Comparison of ENCODE assay signal across 8 cellular contexts in the genomic region with DNA sequence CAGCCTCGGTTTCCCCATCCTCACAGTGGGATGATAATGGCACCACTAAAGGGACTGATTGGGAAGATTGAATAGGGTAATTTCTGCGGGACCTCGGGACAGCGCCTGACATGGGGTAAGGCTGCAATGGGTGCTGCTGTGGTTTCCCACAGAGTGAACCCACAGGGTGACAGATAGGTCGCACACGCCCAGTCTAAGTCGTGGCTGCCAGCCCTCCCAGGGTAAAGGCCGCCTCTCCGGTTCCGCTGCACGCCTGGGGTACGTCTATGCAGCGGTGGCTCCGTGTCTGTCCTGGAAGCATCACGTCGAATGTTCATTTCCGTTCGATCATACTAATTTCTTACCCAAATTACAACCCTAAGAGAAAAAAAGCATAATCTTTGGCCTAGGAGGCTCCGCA. TPM values are rescaled to one million over a fixed set of nuclear protein-coding genes. Genes with fewer than 3 reads are reported as not detected.
A peak's percentile ranks its signal among the peaks of the same experiment; 100 is the strongest.
DNase-seq lines count a peak whose midpoint lies in the region; ATAC-seq, FAIRE-seq and TF ChIP-seq lines count a peak whose summit lies in the region.

No MANE protein-coding gene starts in this region.

- H3K27ac ChIP-seq in keratinocyte (ENCODE audit: control insufficient read depth, insufficient read depth, low read length) (no peak overlapping the region), subcutaneous abdominal adipose tissue (ENCODE audit: low read depth, low read length) (no peak overlapping the region)

- H3K4me3 ChIP-seq in keratinocyte (ENCODE audit: control insufficient read depth in 2 of 3, extremely low read depth in 1 of 3, insufficient read depth in 2 of 3, low read depth in 1 of 3, low read length in 3 of 3) (peak overlapping the region in 2 of 3 experiments; percentile 20 to 62), subcutaneous abdominal adipose tissue (ENCODE audit: low read depth in 1 of 5, low read length in 5 of 5) (peak overlapping the region; percentile 13 to 58 (median 54))

- H3K4me1 ChIP-seq in keratinocyte (ENCODE audit: control insufficient read depth, extremely low read depth, insufficient read depth, low read length) = peaks cover 20% of the 10 kb centered on the region
- peaks cover 3 to 34% (median 31%) of the 10 kb centered on the region in 5 donors for H3K4me1 ChIP-seq in subcutaneous abdominal adipose tissue (ENCODE audit: control insufficient read depth in 5 of 5, insufficient read depth in 5 of 5, low read length in 5 of 5)

- intact Hi-C loops in activated CD4-positive, alpha-beta T cell treated with anti-CD3 and anti-CD28 coated beads, Interleukin-2, amount 10 ng/mL, durations not matched to agents 24 days and 14 days (cut with micrococcal nuclease) = loop anchor here (1.0 to 5.0 kb wide), 6 partner anchors 97 to 612 kb away; no protein-coding TSS in a partner anchor
- intact Hi-C loops in activated T-helper 1 cell treated with anti-CD3 and anti-CD28 coated beads, Interleukin-12 subunit alpha, Interleukin-12 subunit beta, Interleukin-2, Interleukin-4 antibody, amounts not matched to agents 30 ng/mL and 10 ng/mL and 1 ng/mL, durations not matched to agents 14 hours and 24 hours and 36 hours (cut with micrococcal nuclease) = loop anchor here (1.0 to 5.0 kb wide), 6 partner anchors 77 to 562 kb away; no protein-coding TSS in a partner anchor

- DNase-seq in activated CD4-positive, alpha-beta T cell treated with anti-CD3 and anti-CD28 coated beads, Interleukin-2, amount 10 ng/mL, durations not matched to agents 24 days and 14 days = peak; percentile 68
- no peak for DNase-seq in activated CD4-positive, alpha-beta T cell treated with anti-CD3 and anti-CD28 coated beads, Interleukin-2, amount 50 U/mL, for 1 hour
- DNase-seq in activated T-helper 1 cell treated with anti-CD3 and anti-CD28 coated beads, Interleukin-12 subunit alpha, Interleukin-12 subunit beta, Interleukin-2, Interleukin-4 antibody, amounts not matched to agents 30 ng/mL and 10 ng/mL and 1 ng/mL, durations not matched to agents 14 hours and 24 hours and 36 hours (ENCODE audit: low spot score) = no peak
- DNase-seq in keratinocyte (ENCODE audit: low read depth, low spot score) (no peak), globus pallidus (ENCODE audit: low spot score) (no peak)

- H4K20me1 ChIP-seq in keratinocyte (ENCODE audit: control insufficient read depth, extremely low read depth, insufficient read depth, low read length) = no peaks in the 10 kb centered on the region

- H3K79me2 ChIP-seq in keratinocyte (ENCODE audit: control insufficient read depth, insufficient read depth, low read length) = peaks cover 5% of the 10 kb centered on the region

- no peak for ATAC-seq in HG03432 (IDR thresholded peaks at IDR 0.05; ENCODE audit: unreplicated experiment)
- ATAC-seq in GM18498 (IDR thresholded peaks at IDR 0.05; ENCODE audit: unreplicated experiment) = no peak

- dilution Hi-C loops in keratinocyte (cut with MboI; ENCODE audit: extremely low pct_ligation_motif_present, low sequenced_read_pairs) = no loop called here

- no peaks in the 10 kb centered on the region for H3K9me3 ChIP-seq in keratinocyte (ENCODE audit: control insufficient read depth, low read depth, low read length)
- no peaks in the 10 kb centered on the region for H3K9me3 ChIP-seq in subcutaneous abdominal adipose tissue (ENCODE audit: control insufficient read depth in 5 of 5, low read length in 5 of 5)

- H3K9me1 ChIP-seq in keratinocyte (ENCODE audit: control insufficient read depth, extremely low read depth, insufficient read depth, low read length) = no peaks in the 10 kb centered on the region

- no peak for FAIRE-seq in keratinocyte (lab: Jason Lieb, UNC)

- no peak overlapping the region for H3K9ac ChIP-seq in keratinocyte (ENCODE audit: control insufficient read depth, extremely low read depth, insufficient read depth, low read length)
- peak overlapping the region in 3 of 5 donors; percentile 30 to 39 (median 35) for H3K9ac ChIP-seq in subcutaneous abdominal adipose tissue (ENCODE audit: low read length in 5 of 5)

- H3K4me1 Mint-ChIP-seq in activated CD4-positive, alpha-beta T cell treated with anti-CD3 and anti-CD28 coated beads, Interleukin-2, amount 10 ng/mL, durations not matched to agents 24 days and 14 days = peaks cover 28% of the 10 kb centered on the region
- H3K4me1 Mint-ChIP-seq in activated T-helper 1 cell treated with anti-CD3 and anti-CD28 coated beads, Interleukin-12 subunit alpha, Interleukin-12 subunit beta, Interleukin-2, Interleukin-4 antibody, amounts not matched to agents 30 ng/mL and 10 ng/mL and 1 ng/mL, durations not matched to agents 14 hours and 24 hours and 36 hours (ENCODE audit: low read depth) = peaks cover 34% of the 10 kb centered on the region

- peaks cover 40% of the 10 kb centered on the region for H3K27me3 ChIP-seq in keratinocyte (ENCODE audit: control insufficient read depth, extremely low read depth, insufficient read depth, low read length)
- H3K27me3 ChIP-seq in subcutaneous abdominal adipose tissue (ENCODE audit: control insufficient read depth in 5 of 5, insufficient read depth in 4 of 5, low read length in 5 of 5) = peaks cover 36 to 59% (median 46%) of the 10 kb centered on the region in 5 donors

- no peak overlapping the region for H3K27ac Mint-ChIP-seq in activated CD4-positive, alpha-beta T cell treated with anti-CD3 and anti-CD28 coated beads, Interleukin-2, amount 10 ng/mL, durations not matched to agents 24 days and 14 days
- H3K27ac Mint-ChIP-seq in activated T-helper 1 cell treated with anti-CD3 and anti-CD28 coated beads, Interleukin-12 subunit alpha, Interleukin-12 subunit beta, Interleukin-2, Interleukin-4 antibody, amounts not matched to agents 30 ng/mL and 10 ng/mL and 1 ng/mL, durations not matched to agents 14 hours and 24 hours and 36 hours = peak overlapping the region; percentile 31

- no peaks in the 10 kb centered on the region for H3K36me3 Mint-ChIP-seq in activated CD4-positive, alpha-beta T cell treated with anti-CD3 and anti-CD28 coated beads, Interleukin-2, amount 10 ng/mL, durations not matched to agents 24 days and 14 days (ENCODE audit: low read depth)
- peaks cover 2% of the 10 kb centered on the region for H3K36me3 Mint-ChIP-seq in activated T-helper 1 cell treated with anti-CD3 and anti-CD28 coated beads, Interleukin-12 subunit alpha, Interleukin-12 subunit beta, Interleukin-2, Interleukin-4 antibody, amounts not matched to agents 30 ng/mL and 10 ng/mL and 1 ng/mL, durations not matched to agents 14 hours and 24 hours and 36 hours (ENCODE audit: low read depth)

- no peaks in the 10 kb centered on the region for H3K36me3 ChIP-seq in keratinocyte (ENCODE audit: control insufficient read depth in 2 of 2, extremely low read depth in 1 of 2, insufficient read depth in 2 of 2, low read length in 2 of 2)
- H3K36me3 ChIP-seq in subcutaneous abdominal adipose tissue (ENCODE audit: control insufficient read depth in 5 of 5, insufficient read depth in 5 of 5, low read length in 5 of 5) = no peaks in the 10 kb centered on the region

- H2AFZ ChIP-seq in keratinocyte (ENCODE audit: control insufficient read depth, low read length) = no peak overlapping the region

- H3K4me3 Mint-ChIP-seq in activated CD4-positive, alpha-beta T cell treated with anti-CD3 and anti-CD28 coated beads, Interleukin-2, amount 10 ng/mL, durations not matched to agents 24 days and 14 days = peak overlapping the region; percentile 62
- H3K4me3 Mint-ChIP-seq in activated T-helper 1 cell treated with anti-CD3 and anti-CD28 coated beads, Interleukin-12 subunit alpha, Interleukin-12 subunit beta, Interleukin-2, Interleukin-4 antibody, amounts not matched to agents 30 ng/mL and 10 ng/mL and 1 ng/mL, durations not matched to agents 14 hours and 24 hours and 36 hours = peak overlapping the region; percentile 56

- no peak for TF ChIP-seq CTCF in keratinocyte (optimal IDR thresholded peaks at IDR 0.05 in 1 of 3, IDR thresholded peaks at IDR 0.05 in 1 of 3, conservative IDR thresholded peaks at IDR 0.05 in 1 of 3; ENCODE audit: extremely low read depth in 1 of 3, insufficient read depth in 2 of 3, low read length in 3 of 3)

- H3K27me3 Mint-ChIP-seq in activated CD4-positive, alpha-beta T cell treated with anti-CD3 and anti-CD28 coated beads, Interleukin-2, amount 10 ng/mL, durations not matched to agents 24 days and 14 days = peaks cover 60% of the 10 kb centered on the region
- H3K27me3 Mint-ChIP-seq in activated T-helper 1 cell treated with anti-CD3 and anti-CD28 coated beads, Interleukin-12 subunit alpha, Interleukin-12 subunit beta, Interleukin-2, Interleukin-4 antibody, amounts not matched to agents 30 ng/mL and 10 ng/mL and 1 ng/mL, durations not matched to agents 14 hours and 24 hours and 36 hours (ENCODE audit: insufficient read depth) = peaks cover 51% of the 10 kb centered on the region

- H3K9me3 Mint-ChIP-seq in activated CD4-positive, alpha-beta T cell treated with anti-CD3 and anti-CD28 coated beads, Interleukin-2, amount 10 ng/mL, durations not matched to agents 24 days and 14 days = no peaks in the 10 kb centered on the region
- H3K9me3 Mint-ChIP-seq in activated T-helper 1 cell treated with anti-CD3 and anti-CD28 coated beads, Interleukin-12 subunit alpha, Interleukin-12 subunit beta, Interleukin-2, Interleukin-4 antibody, amounts not matched to agents 30 ng/mL and 10 ng/mL and 1 ng/mL, durations not matched to agents 14 hours and 24 hours and 36 hours = no peaks in the 10 kb centered on the region

- H3K4me2 ChIP-seq in keratinocyte (ENCODE audit: control insufficient read depth, extremely low read depth, insufficient read depth, low read depth, low read length) = peak overlapping the region; percentile 81

RNA-seq across cellular contexts. Expression of gene CFAP77, which starts 0.6 kb away (rescaled TPM):
- not detected in 2 replicates for total RNA-seq in activated CD4-positive, alpha-beta T cell treated with anti-CD3 and anti-CD28 coated beads, Interleukin-2, amount 10 ng/mL, durations not matched to agents 24 days and 14 days
- not detected in 2 replicates for total RNA-seq in activated T-helper 1 cell treated with anti-CD3 and anti-CD28 coated beads, Interleukin-12 subunit alpha, Interleukin-12 subunit beta, Interleukin-2, Interleukin-4 antibody, amounts not matched to agents 30 ng/mL and 10 ng/mL and 1 ng/mL, durations not matched to agents 14 hours and 24 hours and 36 hours
- polyA plus RNA-seq in keratinocyte = not detected in 3 replicates
- polyA plus RNA-seq in keratinocyte (2011; ENCODE audit: low read depth) = not detected
- not detected in 2 replicates for polyA plus RNA-seq in keratinocyte (2011; cell fraction: cytosol; rRNA removed)
- polyA plus RNA-seq in keratinocyte (2011; cell fraction: nucleus; rRNA removed) = not detected in 2 replicates
- not detected in 2 replicates for polyA plus RNA-seq in keratinocyte (2012; ENCODE audit: low replicate concordance)
- polyA minus RNA-seq in keratinocyte = not detected in 3 replicates
- polyA minus RNA-seq in keratinocyte (2011; cell fraction: cytosol; rRNA and poly(A)+ RNA removed) = not detected
- not detected in 2 replicates for polyA minus RNA-seq in keratinocyte (2011; cell fraction: nucleus; rRNA and poly(A)+ RNA removed)

RNA-seq across cellular contexts. Expression of gene TTF1, which starts 4.0 kb away (rescaled TPM):
- total RNA-seq in activated CD4-positive, alpha-beta T cell treated with anti-CD3 and anti-CD28 coated beads, Interleukin-2, amount 10 ng/mL, durations not matched to agents 24 days and 14 days = 33.6 and 34.8 TPM in 2 replicates
- total RNA-seq in activated T-helper 1 cell treated with anti-CD3 and anti-CD28 coated beads, Interleukin-12 subunit alpha, Interleukin-12 subunit beta, Interleukin-2, Interleukin-4 antibody, amounts not matched to agents 30 ng/mL and 10 ng/mL and 1 ng/mL, durations not matched to agents 14 hours and 24 hours and 36 hours = 33.1 and 33.3 TPM in 2 replicates
- 5.3 to 7.5 TPM (median 7.2 TPM) in 3 replicates for polyA plus RNA-seq in keratinocyte
- 14.2 TPM for polyA plus RNA-seq in keratinocyte (2011; ENCODE audit: low read depth)
- polyA plus RNA-seq in keratinocyte (2011; cell fraction: cytosol; rRNA removed) = 5.9 and 7.2 TPM in 2 replicates
- 6.8 and 8.4 TPM in 2 replicates for polyA plus RNA-seq in keratinocyte (2011; cell fraction: nucleus; rRNA removed)
- 6.0 and 7.3 TPM in 2 replicates for polyA plus RNA-seq in keratinocyte (2012; ENCODE audit: low replicate concordance)
- 0.63 to 2.8 TPM in 2 of 3 replicates, not detected in the other for polyA minus RNA-seq in keratinocyte
- 1.5 TPM for polyA minus RNA-seq in keratinocyte (2011; cell fraction: cytosol; rRNA and poly(A)+ RNA removed)
- 1.9 and 3.1 TPM in 2 replicates for polyA minus RNA-seq in keratinocyte (2011; cell fraction: nucleus; rRNA and poly(A)+ RNA removed)

RNA-seq across cellular contexts. Expression of gene SETX, which starts 55.9 kb away (rescaled TPM):
- 45.8 and 46.0 TPM in 2 replicates for total RNA-seq in activated CD4-positive, alpha-beta T cell treated with anti-CD3 and anti-CD28 coated beads, Interleukin-2, amount 10 ng/mL, durations not matched to agents 24 days and 14 days
- 47.4 and 49.6 TPM in 2 replicates for total RNA-seq in activated T-helper 1 cell treated with anti-CD3 and anti-CD28 coated beads, Interleukin-12 subunit alpha, Interleukin-12 subunit beta, Interleukin-2, Interleukin-4 antibody, amounts not matched to agents 30 ng/mL and 10 ng/mL and 1 ng/mL, durations not matched to agents 14 hours and 24 hours and 36 hours
- polyA plus RNA-seq in keratinocyte = 16.6 to 23.8 TPM (median 19.7 TPM) in 3 replicates
- polyA plus RNA-seq in keratinocyte (2011; ENCODE audit: low read depth) = 35.1 TPM
- polyA plus RNA-seq in keratinocyte (2011; cell fraction: cytosol; rRNA removed) = 9.1 and 14.3 TPM in 2 replicates
- polyA plus RNA-seq in keratinocyte (2011; cell fraction: nucleus; rRNA removed) = 38.2 and 43.2 TPM in 2 replicates
- 17.4 and 25.4 TPM in 2 replicates for polyA plus RNA-seq in keratinocyte (2012; ENCODE audit: low replicate concordance)
- 23.3 to 75.1 TPM (median 60.0 TPM) in 3 replicates for polyA minus RNA-seq in keratinocyte
- 21.9 TPM for polyA minus RNA-seq in keratinocyte (2011; cell fraction: cytosol; rRNA and poly(A)+ RNA removed)
- polyA minus RNA-seq in keratinocyte (2011; cell fraction: nucleus; rRNA and poly(A)+ RNA removed) = 62.7 and 116 TPM in 2 replicates
